In the genomic region with DNA sequence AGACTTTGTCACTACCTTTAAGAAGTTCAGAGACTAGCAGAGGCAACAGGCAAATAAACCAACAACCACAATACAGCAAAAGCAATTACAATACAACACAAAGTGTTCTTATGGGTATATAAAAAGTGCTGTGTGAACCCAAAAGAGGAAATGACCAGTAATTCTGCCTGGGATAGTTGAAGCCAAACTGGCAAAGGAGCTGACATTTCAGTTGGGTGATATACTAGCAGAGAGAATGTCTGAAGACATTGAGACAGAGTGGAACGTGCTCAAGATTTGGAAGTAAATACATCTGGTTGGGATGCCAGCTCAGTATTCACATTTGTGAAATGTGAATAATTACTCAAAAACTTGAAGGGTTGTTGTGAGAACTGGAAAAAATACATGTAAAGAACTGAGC, we compare ENCODE assay signal across 23 cellular contexts.
A peak's percentile ranks its signal among the peaks of the same experiment; 100 is the strongest.
DNase-seq lines count a peak whose midpoint lies in the region; ATAC-seq and TF ChIP-seq lines count a peak whose summit lies in the region.
"Had no signal": no experiment of that assay in that cellular context is flagged by ENCODE, and none has a peak within 500 bp of the region (broad histone marks: within the 10 kb centered on the region; RNA-seq: fewer than 3 reads in every experiment).

No MANE protein-coding gene starts in this region.

- no peak for TF ChIP-seq CTCF in RWPE2 (IDR thresholded peaks at IDR 0.05; ENCODE audit: poor library complexity, severe bottlenecking)
- no peak for TF ChIP-seq CTCF in nephron progenitor cell (IDR thresholded peaks at IDR 0.05)
- TF ChIP-seq CTCF in prostate gland (IDR thresholded peaks at IDR 0.05), result no peak

- no peak for ATAC-seq in RWPE2 (ENCODE audit: low read depth)
- ATAC-seq in HG03159 (IDR thresholded peaks at IDR 0.05; ENCODE audit: unreplicated experiment), result no peak

- intact Hi-C loops in prostate gland (cut with DNase I), result no loop called here

- peak overlapping the region; percentile 20 for H3K27ac Mint-ChIP-seq in nephron progenitor cell
- H3K27ac Mint-ChIP-seq: CD4-positive, alpha-beta T cell had no signal

- H3K9me3 ChIP-seq in RWPE2 (ENCODE audit: severe bottlenecking) (no peaks in the 10 kb centered on the region), prostate gland (no peaks in the 10 kb centered on the region)
- H3K9me3 ChIP-seq: BE2C, Caco-2, SJSA1 had no signal

- H3K36me3 ChIP-seq in RWPE2 (ENCODE audit: low read depth), result peaks cover 30% of the 10 kb centered on the region
- no peaks in the 10 kb centered on the region for H3K36me3 ChIP-seq in prostate gland
- H3K36me3 ChIP-seq: BE2C, SJSA1 had no signal

- H3K4me1 Mint-ChIP-seq in nephron progenitor cell, result peaks cover 12% of the 10 kb centered on the region

- H3K27me3 ChIP-seq in RWPE2 (ENCODE audit: insufficient read depth, poor library complexity, severe bottlenecking) (no peaks in the 10 kb centered on the region), prostate gland (replicated peaks; ENCODE audit: insufficient read depth) (no peaks in the 10 kb centered on the region)
- H3K27me3 ChIP-seq: BE2C, SJSA1 had no signal

- WGBS in prostate gland, result 7% methylated on average over 1 of the region's 1 CpG

- no peaks in the 10 kb centered on the region for H3K27me3 Mint-ChIP-seq in nephron progenitor cell (ENCODE audit: low read depth, poor library complexity)
- H3K27me3 Mint-ChIP-seq: CD4-positive, alpha-beta T cell had no signal

- H3K4me1 ChIP-seq in RWPE2 (ENCODE audit: insufficient read depth, poor library complexity, severe bottlenecking) (peaks cover 42% of the 10 kb centered on the region), prostate gland (replicated peaks) (no peaks in the 10 kb centered on the region)
- H3K4me1 ChIP-seq: BE2C, SJSA1 had no signal

- no peak overlapping the region for H3K4me3 ChIP-seq in RWPE2 (ENCODE audit: severe bottlenecking)
- no peak overlapping the region for H3K4me3 ChIP-seq in prostate gland
- H3K4me3 ChIP-seq: PC-9, SJSA1 had no signal

- H3K9me3 Mint-ChIP-seq in nephron progenitor cell, result no peaks in the 10 kb centered on the region
- H3K9me3 Mint-ChIP-seq: CD4-positive, alpha-beta T cell had no signal

- DNase-seq in CD1c-positive myeloid dendritic cell (ENCODE audit: extremely low spot score), result peak; percentile 6
- peak; percentile 79 for DNase-seq in MV-4-11 (lab: John Stamatoyannopoulos, UW)
- DNase-seq in RWPE2 (ENCODE audit: low spot score), result no peak
- DNase-seq in nephron progenitor cell, result no peak
- no peak for DNase-seq in activated CD4-positive, alpha-beta T cell treated with anti-CD3 and anti-CD28 coated beads for 1 hour
- no peak for DNase-seq in prostate gland (ENCODE audit: low spot score)
- DNase-seq in NCI-H1930 (lab: John Stamatoyannopoulos, UW), result no peak
- DNase-seq: BE2C; Caco-2; CD4-positive, alpha-beta T cell; DMS153; GDM1; H7; IMR-90; Karpas-422; NCI-H1417 treated with DMSO at 0.1 percent for 48 hours; NCI-H187 treated with DMSO at 0.1 percent for 48 hours; NCI-H526 treated with DMSO at 0.1 percent for 48 hours; PC-9; SW 1271 had no signal

- peak overlapping the region; percentile 1 for H3K27ac ChIP-seq in RWPE2 (ENCODE audit: poor library complexity, severe bottlenecking)
- H3K27ac ChIP-seq in prostate gland, result no peak overlapping the region
- H3K27ac ChIP-seq: HL-60, PC-9, SJSA1 had no signal

- no peak overlapping the region for H3K4me3 Mint-ChIP-seq in nephron progenitor cell
- H3K4me3 Mint-ChIP-seq: CD4-positive, alpha-beta T cell had no signal

- H3K36me3 Mint-ChIP-seq in nephron progenitor cell (ENCODE audit: low read depth), result no peaks in the 10 kb centered on the region

- TF ChIP-seq POLR2A in prostate gland (IDR thresholded peaks at IDR 0.05), result no peak

Comparison
In these comparisons a context has a peak if more than half of its experiments do, and no peak if none do; other contexts are left out.
1. DNase-seq: peak in CD1c-positive myeloid dendritic cell (single experiment) and MV-4-11 (single experiment); none in RWPE2 (single experiment), nephron progenitor cell (single experiment), activated CD4-positive, alpha-beta T cell treated with anti-CD3 and anti-CD28 coated beads for 1 hour (single experiment), prostate gland (single experiment) and NCI-H1930 (0 of 2).